In the genomic region with DNA sequence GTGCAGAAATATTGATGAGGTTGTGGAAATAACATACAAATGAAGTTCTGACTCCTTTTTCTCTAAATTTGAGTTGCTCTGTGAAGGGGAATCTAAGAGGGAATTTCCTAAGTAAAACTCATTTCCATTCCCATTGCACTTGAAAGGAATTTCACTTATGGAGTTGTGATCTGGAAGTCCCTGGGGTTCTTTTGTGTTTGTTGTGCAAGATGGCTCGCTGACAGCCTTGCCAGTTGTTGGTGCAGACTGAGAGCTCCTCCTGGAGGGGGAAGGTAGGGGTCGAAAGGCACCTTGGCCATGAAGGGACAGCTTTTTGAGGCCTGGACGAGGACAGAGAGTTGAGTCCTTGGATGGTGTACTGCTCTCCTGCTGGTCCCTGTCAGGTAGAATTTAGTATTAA, we compare ENCODE assay signal across 12 cellular contexts.
DNase-seq lines count a peak whose midpoint lies in the region; ATAC-seq and TF ChIP-seq lines count a peak whose summit lies in the region.
"Had no signal": no experiment of that assay in that cellular context is flagged by ENCODE, and none has a peak within 500 bp of the region (broad histone marks: within the 10 kb centered on the region; RNA-seq: fewer than 3 reads in every experiment).

No MANE protein-coding gene starts in this region.

- in situ Hi-C loops in GM13977 (cut with MboI; ENCODE audit: low pct_unique_long_range_greater_than_20kb, low sequenced_read_pairs, unreplicated experiment) = no loop called here

- H3K36me3 ChIP-seq in NT2/D1 (ENCODE audit: insufficient read depth, insufficient read length, low read length) = no peaks in the 10 kb centered on the region
- H3K36me3 ChIP-seq in fibroblast of lung (ENCODE audit: control insufficient read depth, insufficient read depth, low read length) = no peaks in the 10 kb centered on the region
- H3K36me3 ChIP-seq in trophoblast cell (ENCODE audit: control insufficient read depth in 1 of 2, insufficient read depth in 2 of 2, low read length in 2 of 2) = no peaks in the 10 kb centered on the region
- no peaks in the 10 kb centered on the region for H3K36me3 ChIP-seq in mucosa of descending colon (ENCODE audit: low read depth)
- H3K36me3 ChIP-seq: prostate gland had no signal

- no peak for TF ChIP-seq CTCF in GM13977 (IDR thresholded peaks at IDR 0.05; ENCODE audit: extremely low read depth, insufficient read depth, missing control alignments)
- no peak for TF ChIP-seq CTCF in fibroblast of lung (conservative IDR thresholded peaks at IDR 0.05 in 1 of 2, IDR thresholded peaks at IDR 0.05 in 1 of 2; ENCODE audit: low read depth in 1 of 2, low read length in 2 of 2)
- no peak for TF ChIP-seq CTCF in mucosa of descending colon (IDR thresholded peaks at IDR 0.05)

- DNase-seq in GM13977 (ENCODE audit: low spot score) = peak; percentile 21
- DNase-seq in NT2/D1 (ENCODE audit: low read depth, low spot score) = peak; percentile 84
- DNase-seq in fibroblast of lung (ENCODE audit: low read depth in 2 of 2) = peak in 1 of 2 donors; percentile 3
- DNase-seq in trophoblast cell = peak; percentile 16 to 36
- no peak for DNase-seq in mucosa of descending colon
- DNase-seq in NCI-H82 treated with DMSO at 0.1 percent for 48 hours (lab: John Stamatoyannopoulos, UW; ENCODE audit: unreplicated experiment) = no peak
- DNase-seq in activated T-cell treated with anti-CD3 and anti-CD28 coated beads, Interleukin-2, amount 50 U/mL, for 1 hour = no peak
- DNase-seq: DMS79, immature natural killer cell, NCI-H446 had no signal

- no peaks in the 10 kb centered on the region for H3K4me1 ChIP-seq in NT2/D1 (ENCODE audit: insufficient read depth, insufficient read length)
- no peaks in the 10 kb centered on the region for H3K4me1 ChIP-seq in fibroblast of lung (ENCODE audit: control insufficient read depth, extremely low read depth, insufficient read depth, low read length)
- no peaks in the 10 kb centered on the region for H3K4me1 ChIP-seq in trophoblast cell (ENCODE audit: control insufficient read depth in 1 of 2, insufficient read depth in 2 of 2, low read length in 2 of 2)
- no peaks in the 10 kb centered on the region for H3K4me1 ChIP-seq in mucosa of descending colon (ENCODE audit: low read depth)
- H3K4me1 ChIP-seq: prostate gland had no signal

- no peak overlapping the region for H4K8ac ChIP-seq in trophoblast cell (ENCODE audit: low read depth, low read length)

- H3K27me3 ChIP-seq in NT2/D1 (ENCODE audit: insufficient read depth, insufficient read length) = no peaks in the 10 kb centered on the region
- H3K27me3 ChIP-seq in fibroblast of lung (ENCODE audit: control insufficient read depth, insufficient read depth, low read length) = no peaks in the 10 kb centered on the region
- no peaks in the 10 kb centered on the region for H3K27me3 ChIP-seq in trophoblast cell (ENCODE audit: insufficient read depth, low read length)

- H3K18ac ChIP-seq in trophoblast cell (ENCODE audit: low read length) = no peak overlapping the region

- H2BK12ac ChIP-seq in trophoblast cell (ENCODE audit: low read length) = no peak overlapping the region

- intact Hi-C loops in mucosa of descending colon (cut with DNase I, micrococcal nuclease) = no loop called here

- no peak overlapping the region for H3K27ac ChIP-seq in fibroblast of lung (ENCODE audit: insufficient read depth, low read length)
- H3K27ac ChIP-seq in trophoblast cell (ENCODE audit: low read depth, low read length) = no peak overlapping the region
- H3K27ac ChIP-seq: KMS-11, prostate gland had no signal

- H4K20me1 ChIP-seq in fibroblast of lung (ENCODE audit: control insufficient read depth, extremely low read depth, insufficient read depth, low read length) = no peaks in the 10 kb centered on the region

- no peak overlapping the region for H3K14ac ChIP-seq in trophoblast cell (ENCODE audit: low read length)

- H3K4me3 ChIP-seq in NT2/D1 (ENCODE audit: insufficient read length, low read depth) (no peak overlapping the region), fibroblast of lung (replicated peaks in 1 of 4; ENCODE audit: control extremely low read depth in 1 of 4, insufficient read depth in 1 of 4, low read depth in 3 of 4, low read length in 4 of 4) (no peak overlapping the region), trophoblast cell (ENCODE audit: low read depth, low read length) (no peak overlapping the region), mucosa of descending colon (no peak overlapping the region)
- H3K4me3 ChIP-seq: prostate gland had no signal

- peak overlapping the region; percentile 31 for H2AFZ ChIP-seq in fibroblast of lung (ENCODE audit: low read length)
- H2AFZ ChIP-seq in trophoblast cell (ENCODE audit: insufficient read depth, low read length, poor library complexity) = no peak overlapping the region

- H4K91ac ChIP-seq in trophoblast cell (ENCODE audit: low read depth, low read length) = no peak overlapping the region

- H2BK120ac ChIP-seq in trophoblast cell (ENCODE audit: insufficient read depth, low read length, poor library complexity) = no peak overlapping the region

- no peaks in the 10 kb centered on the region; the same call in 1 of the 2 replicates for H3K9me3 ChIP-seq in NT2/D1 (ENCODE audit: insufficient read depth, low read length)
- no peaks in the 10 kb centered on the region for H3K9me3 ChIP-seq in fibroblast of lung (ENCODE audit: control insufficient read depth, insufficient read depth, low read depth, low read length)
- H3K9me3 ChIP-seq in trophoblast cell (ENCODE audit: insufficient read depth, low read depth, low read length) = no peaks in the 10 kb centered on the region
- no peaks in the 10 kb centered on the region for H3K9me3 ChIP-seq in mucosa of descending colon
- H3K9me3 ChIP-seq: prostate gland had no signal

- H3K79me1 ChIP-seq in trophoblast cell (ENCODE audit: low read length) = no peaks in the 10 kb centered on the region

- WGBS in trophoblast cell (ENCODE audit: extremely low coverage, insufficient coverage, insufficient read length) = no CpG with 5 or more reads among the region's 3 CpGs

- no peak overlapping the region for H2BK5ac ChIP-seq in trophoblast cell (ENCODE audit: low read depth, low read length, poor library complexity)

- H3K23ac ChIP-seq in trophoblast cell (ENCODE audit: low read length) = no peak overlapping the region

- no peaks in the 10 kb centered on the region for H3K79me2 ChIP-seq in fibroblast of lung (ENCODE audit: control insufficient read depth, insufficient read depth, low read length)
- H3K79me2 ChIP-seq in trophoblast cell (ENCODE audit: control insufficient read depth, insufficient read depth, low read length, poor library complexity) = no peaks in the 10 kb centered on the region

- H4K12ac ChIP-seq in trophoblast cell (ENCODE audit: low read depth, low read length) = no peak overlapping the region

- no peak overlapping the region for H3K4me2 ChIP-seq in fibroblast of lung (ENCODE audit: extremely low read depth, insufficient read depth, low read length)
- no peak overlapping the region for H3K4me2 ChIP-seq in trophoblast cell (ENCODE audit: low read length)
- H3K4me2 ChIP-seq: KMS-11 had no signal

- H3K4ac ChIP-seq in trophoblast cell (ENCODE audit: low read depth, low read length) = no peak overlapping the region

- no peak overlapping the region for H2AK5ac ChIP-seq in trophoblast cell (ENCODE audit: low read length)

- ATAC-seq in mucosa of descending colon = no peak

- no peak overlapping the region for H3K9ac ChIP-seq in NT2/D1 (ENCODE audit: insufficient read length, low read depth)
- H3K9ac ChIP-seq in fibroblast of lung (ENCODE audit: insufficient read depth, low read length) = no peak overlapping the region
- no peak overlapping the region for H3K9ac ChIP-seq in trophoblast cell (ENCODE audit: low read length)
- H3K9ac ChIP-seq: KMS-11 had no signal

Comparison
In these comparisons a context has a peak if more than half of its experiments do, and no peak if none do; other contexts are left out.
1. DNase-seq: peak in GM13977 (single experiment), NT2/D1 (single experiment) and trophoblast cell (2 of 2); none in mucosa of descending colon (0 of 3), NCI-H82 treated with DMSO at 0.1 percent for 48 hours (single experiment) and activated T-cell treated with anti-CD3 and anti-CD28 coated beads, Interleukin-2, amount 50 U/mL, for 1 hour (single experiment).